18 cellular contexts compared by ENCODE assay signal in genomic region chr4:183360161-183360919, GRCh38. TPM values are rescaled to one million over a fixed set of nuclear protein-coding genes. Genes with fewer than 3 reads are reported as not detected.
A peak's percentile ranks its signal among the peaks of the same experiment; 100 is the strongest.
DNase-seq lines count a peak whose midpoint lies in the region; ATAC-seq and TF ChIP-seq lines count a peak whose summit lies in the region.
"Had no signal": no experiment of that assay in that cellular context is flagged by ENCODE, and none has a peak within 500 bp of the region (broad histone marks: within the 10 kb centered on the region; RNA-seq: fewer than 3 reads in every experiment).

No MANE protein-coding gene starts in this region.

- peak overlapping the region; percentile 5 for H4K8ac ChIP-seq in mesenchymal stem cell (ENCODE audit: low read length)

- no peak for TF ChIP-seq CTCF in NB4 (IDR thresholded peaks at IDR 0.05; ENCODE audit: low read depth, low read length)
- no peak for TF ChIP-seq CTCF in mammary epithelial cell (conservative IDR thresholded peaks at IDR 0.05 in 1 of 2, IDR thresholded peaks at IDR 0.05 in 1 of 2; ENCODE audit: extremely low read depth in 1 of 2, insufficient read depth in 1 of 2, low read depth in 1 of 2, low read length in 2 of 2)

- H3K36me3 ChIP-seq in mammary epithelial cell (ENCODE audit: insufficient read depth, low read length) (no peaks in the 10 kb centered on the region), mesenchymal stem cell (ENCODE audit: control insufficient read depth in 1 of 2, insufficient read depth in 2 of 2, low read depth in 1 of 2, low read length in 2 of 2) (no peaks in the 10 kb centered on the region), aorta (ENCODE audit: control insufficient read depth in 1 of 2, insufficient read depth in 2 of 2, low read length in 1 of 2) (no peaks in the 10 kb centered on the region)
- H3K36me3 ChIP-seq: adrenal gland had no signal

- ATAC-seq in GM18520 (IDR thresholded peaks at IDR 0.05; ENCODE audit: unreplicated experiment) (no peak), aorta (ENCODE audit: low FRiP score) (no peak)
- ATAC-seq: T-helper 17 cell had no signal

- peak overlapping the region in 1 of 2 experiments; percentile 55 for H3K18ac ChIP-seq in mesenchymal stem cell (ENCODE audit: low read depth in 1 of 2, low read length in 2 of 2)

- peak overlapping the region; percentile 35 for H4K91ac ChIP-seq in mesenchymal stem cell (ENCODE audit: low read length)

- no peak overlapping the region for H2BK12ac ChIP-seq in mesenchymal stem cell (ENCODE audit: low read length in 2 of 2)

- intact Hi-C loops in mammary epithelial cell (cut with micrococcal nuclease) (no loop called here), aorta (cut with DNase I) (no loop called here)

- TF ChIP-seq POLR2A in NB4 (IDR thresholded peaks at IDR 0.05; ENCODE audit: extremely low read depth, insufficient read length): no peak

- H3K79me1 ChIP-seq in mesenchymal stem cell (replicated peaks; ENCODE audit: low read length, poor library complexity, severe bottlenecking): no peaks in the 10 kb centered on the region

- H3K23ac ChIP-seq in mesenchymal stem cell (ENCODE audit: low read length in 2 of 2): no peak overlapping the region

- no peak overlapping the region for H3K4me3 ChIP-seq in NB4 (ENCODE audit: low read depth, low read length)
- H3K4me3 ChIP-seq in mammary epithelial cell (replicated peaks in 1 of 3; ENCODE audit: insufficient read depth in 1 of 3, low read depth in 2 of 3, low read length in 3 of 3): no peak overlapping the region
- H3K4me3 ChIP-seq in mesenchymal stem cell (ENCODE audit: insufficient read depth in 1 of 2, low read depth in 1 of 2, low read length in 2 of 2): no peak overlapping the region
- no peak overlapping the region for H3K4me3 ChIP-seq in aorta (ENCODE audit: low read length in 2 of 2)
- H3K4me3 ChIP-seq: adrenal gland, smooth muscle cell had no signal

- H2BK5ac ChIP-seq in mesenchymal stem cell (ENCODE audit: low read depth, low read length, poor library complexity, severe bottlenecking): no peak overlapping the region

- H3K27me3 ChIP-seq in mammary epithelial cell (ENCODE audit: insufficient read depth, low read length) (no peaks in the 10 kb centered on the region), mesenchymal stem cell (ENCODE audit: control insufficient read depth in 1 of 2, insufficient read depth in 1 of 2, low read length in 2 of 2) (peaks cover 0 to 24% of the 10 kb centered on the region in 2 experiments), aorta (ENCODE audit: control insufficient read depth in 1 of 2, insufficient read depth in 2 of 2, low read length in 1 of 2) (no peaks in the 10 kb centered on the region)

- H3K4me2 ChIP-seq in mammary epithelial cell (ENCODE audit: insufficient read depth, low read depth, low read length): no peak overlapping the region
- H3K4me2 ChIP-seq in mesenchymal stem cell (ENCODE audit: low read length, poor library complexity, severe bottlenecking): no peak overlapping the region
- H3K4me2 ChIP-seq: smooth muscle cell had no signal

- no peaks in the 10 kb centered on the region for H4K20me1 ChIP-seq in mammary epithelial cell (ENCODE audit: insufficient read depth, low read length)

- no peak overlapping the region for H3K14ac ChIP-seq in mesenchymal stem cell (ENCODE audit: low read length in 2 of 2)

- peak; percentile 46 for DNase-seq in AG20443 (ENCODE audit: low spot score)
- DNase-seq in NB4 (ENCODE audit: low read depth): peak; percentile 61
- DNase-seq in mammary epithelial cell: peak; percentile 20
- DNase-seq in mesenchymal stem cell: peak; percentile 65
- DNase-seq in NCI-H1436 (lab: John Stamatoyannopoulos, UW): no peak
- no peak for DNase-seq in aorta
- no peak for DNase-seq in RKO (ENCODE audit: low spot score)
- DNase-seq: activated CD4-positive, alpha-beta T cell treated with anti-CD3 and anti-CD28 coated beads, Interleukin-2, amount 50 U/mL, for 1 hour; Caco-2; NCI-H1694; NCI-H526 treated with DMSO at 0.1 percent for 48 hours; T-helper 17 cell had no signal

- H3K4ac ChIP-seq in mesenchymal stem cell (ENCODE audit: low read depth in 1 of 2, low read length in 2 of 2): no peak overlapping the region

- no peaks in the 10 kb centered on the region for H3K9me3 ChIP-seq in mammary epithelial cell (replicated peaks; ENCODE audit: insufficient read depth, low read length)
- H3K9me3 ChIP-seq in mesenchymal stem cell (ENCODE audit: control insufficient read depth, low read length): no peaks in the 10 kb centered on the region
- no peaks in the 10 kb centered on the region for H3K9me3 ChIP-seq in aorta (ENCODE audit: control insufficient read depth, low read length)
- H3K9me3 ChIP-seq: adrenal gland, Caco-2 had no signal

- H2BK120ac ChIP-seq in mesenchymal stem cell (ENCODE audit: low read depth, low read length): no peak overlapping the region

- H3K4me1 ChIP-seq in mammary epithelial cell (ENCODE audit: insufficient read depth, low read length) (peaks cover 21% of the 10 kb centered on the region), mesenchymal stem cell (ENCODE audit: control insufficient read depth, insufficient read depth, low read depth, low read length) (no peaks in the 10 kb centered on the region), aorta (ENCODE audit: control insufficient read depth in 1 of 2, insufficient read depth in 2 of 2, low read length in 2 of 2) (no peaks in the 10 kb centered on the region)

- H2BK15ac ChIP-seq in mesenchymal stem cell (ENCODE audit: low read depth, poor library complexity, severe bottlenecking): no peak overlapping the region

- CTCF ChIA-PET in mammary epithelial cell (lab: Charles Lee; ENCODE audit: low non-redundant PET): no interaction called here

- dilution Hi-C loops in mammary epithelial cell (cut with HindIII; ENCODE audit: low sequenced_read_pairs): no loop called here

- in situ Hi-C loops in mammary epithelial cell (cut with MboI; ENCODE audit: low sequenced_read_pairs in 2 of 2): no loop called here

- no TSS peak for BruUV-seq in mammary epithelial cell (replicated peaks; lab: Mats Ljungman, UMichigan)

- no peaks in the 10 kb centered on the region for H3K79me2 ChIP-seq in mammary epithelial cell (ENCODE audit: insufficient read depth, low read length)

- no peak overlapping the region for H2AFZ ChIP-seq in mammary epithelial cell (ENCODE audit: low read depth, low read length)
- H2AFZ ChIP-seq in mesenchymal stem cell (ENCODE audit: low read depth, low read length): no peak overlapping the region

- WGBS in mammary epithelial cell (ENCODE audit: low coverage, missing lambda C conversion rate): 79% methylated on average over 11 of the region's 11 CpGs
- WGBS in mesenchymal stem cell: 41% methylated on average over 9 of the region's 11 CpGs
- WGBS in aorta, 2 donors: 67 to 71% methylated on average over 11 of the region's 11 CpGs

- H2AK5ac ChIP-seq in mesenchymal stem cell (ENCODE audit: low read length, severe bottlenecking): no peak overlapping the region

- H3K27ac ChIP-seq in mammary epithelial cell (ENCODE audit: insufficient read depth, low read depth, low read length): no peak overlapping the region
- H3K27ac ChIP-seq in mesenchymal stem cell (ENCODE audit: low read length, poor library complexity, severe bottlenecking): no peak overlapping the region
- no peak overlapping the region for H3K27ac ChIP-seq in aorta (ENCODE audit: low read depth in 1 of 2, low read length in 2 of 2)
- H3K27ac ChIP-seq: adrenal gland, RWPE1 had no signal

- H3K9ac ChIP-seq in mammary epithelial cell (ENCODE audit: insufficient read depth, low read length) (no peak overlapping the region), mesenchymal stem cell (ENCODE audit: low read length) (no peak overlapping the region)

RNA-seq across cellular contexts. Expression of gene CLDN24, which starts 38.1 kb away (rescaled TPM):
- not detected for total RNA-seq in mammary epithelial cell
- not detected for polyA plus RNA-seq in mammary epithelial cell
- polyA minus RNA-seq in mammary epithelial cell: not detected
- not detected for polyA plus RNA-seq in mesenchymal stem cell (2013, experiment 1 of 2)
- not detected for polyA plus RNA-seq in mesenchymal stem cell (2013, experiment 2 of 2)
- not detected for total RNA-seq in aorta
- not detected for polyA plus RNA-seq in aorta
- total RNA-seq: adrenal gland, Caco-2, dermis microvascular lymphatic vessel endothelial cell, smooth muscle cell, T-helper 17 cell had no signal
- polyA plus RNA-seq: adrenal gland, AG04450, smooth muscle cell had no signal

RNA-seq across cellular contexts. Expression of gene CLDN22, which starts 40.3 kb away (rescaled TPM):
- total RNA-seq in mammary epithelial cell: not detected
- polyA plus RNA-seq in mammary epithelial cell: not detected
- not detected for polyA minus RNA-seq in mammary epithelial cell
- polyA plus RNA-seq in mesenchymal stem cell (2013, experiment 1 of 2): 0.03 TPM
- polyA plus RNA-seq in mesenchymal stem cell (2013, experiment 2 of 2): not detected
- total RNA-seq in aorta: not detected
- not detected for polyA plus RNA-seq in aorta
- total RNA-seq: adrenal gland, Caco-2, dermis microvascular lymphatic vessel endothelial cell, smooth muscle cell, T-helper 17 cell had no signal
- polyA plus RNA-seq: adrenal gland, AG04450 had no signal

Comparison
In these comparisons a context has a peak if more than half of its experiments do, and no peak if none do; other contexts are left out.
1. DNase-seq: peak in AG20443 (single experiment), NB4 (single experiment), mammary epithelial cell (single experiment) and mesenchymal stem cell (single experiment); none in NCI-H1436 (single experiment), aorta (0 of 2) and RKO (single experiment).